24 cellular contexts compared by ENCODE assay signal in genomic region chr13:103029798-103030197, GRCh38. TPM values are rescaled to one million over a fixed set of nuclear protein-coding genes. Genes with fewer than 3 reads are reported as not detected.
A peak's percentile ranks its signal among the peaks of the same experiment; 100 is the strongest.
DNase-seq lines count a peak whose midpoint lies in the region; ATAC-seq, FAIRE-seq and TF ChIP-seq lines count a peak whose summit lies in the region.
"Had no signal": no experiment of that assay in that cellular context is flagged by ENCODE, and none has a peak within 500 bp of the region (broad histone marks: within the 10 kb centered on the region; RNA-seq: fewer than 3 reads in every experiment).

No MANE protein-coding gene starts in this region.

- H3K36me3 Mint-ChIP-seq in neural progenitor cell = no peaks in the 10 kb centered on the region
- H3K36me3 Mint-ChIP-seq: CD4-positive, CD25-positive, alpha-beta regulatory T cell; IgD-negative memory B cell had no signal

- H3K4me3 ChIP-seq in right cardiac atrium (ENCODE audit: low read length) = no peak overlapping the region
- no peak overlapping the region for H3K4me3 ChIP-seq in GM12878
- H3K4me3 ChIP-seq in neural progenitor cell = no peak overlapping the region

- no peaks in the 10 kb centered on the region for H3F3A ChIP-seq in neural progenitor cell (ENCODE audit: low read depth)

- CTCF ChIA-PET in GM12878 (lab: Yijun Ruan, JAX) = interaction anchor here (0.6 kb wide), 1 partner anchor 74 kb away, joined by 3 read pairs; no protein-coding TSS in a partner anchor

- no peak for TF ChIP-seq EP300 in GM12878 (IDR thresholded peaks at IDR 0.05; ENCODE audit: borderline replicate concordance in 1 of 2, control insufficient read depth in 1 of 2, low read depth in 2 of 2, low read length in 2 of 2)

- ATAC-seq in right cardiac atrium (peak; percentile 23 to 26), left ventricle myocardium superior (no peak), GM12878 (no peak), sciatic nerve (peak; percentile 42)
- ATAC-seq: HCT116, PC-3, SK-N-SH treated with all-trans-retinoic acid at 6 μM for 48 hours had no signal

- DNase-seq in right cardiac atrium (no peak), left ventricle myocardium superior (no peak), GM12878 (ENCODE audit: low read depth, low spot score) (no peak), sciatic nerve (ENCODE audit: low spot score) (no peak), foreskin melanocyte (no peak), neural progenitor cell (ENCODE audit: low spot score) (no peak), HK-2 (ENCODE audit: unreplicated experiment) (no peak)
- no peak for DNase-seq in activated T-cell treated with anti-CD3 and anti-CD28 coated beads, Interleukin-2, amount 50 U/mL, for 48 hours
- DNase-seq: BE2C; CD4-positive, CD25-positive, alpha-beta regulatory T cell; DMS153; DND-41; MM.1S; NCI-H2029; NCI-H526 treated with DMSO at 0.1 percent for 48 hours; PC-3 had no signal

- POLR2A ChIA-PET in GM12878 (lab: Charles Lee) = interaction anchor here (1.1 kb wide), 1 partner anchor 105 kb away, joined by 4 read pairs; no protein-coding TSS in a partner anchor

- no peaks in the 10 kb centered on the region for H3K4me1 Mint-ChIP-seq in neural progenitor cell
- H3K4me1 Mint-ChIP-seq: CD4-positive, CD25-positive, alpha-beta regulatory T cell had no signal

- H3K27ac Mint-ChIP-seq in neural progenitor cell = no peak overlapping the region
- H3K27ac Mint-ChIP-seq: CD4-positive, CD25-positive, alpha-beta regulatory T cell; IgD-negative memory B cell had no signal

- H4K20me1 ChIP-seq in GM12878 (ENCODE audit: control insufficient read depth, insufficient read depth) (no peaks in the 10 kb centered on the region), neural progenitor cell (ENCODE audit: low read depth) (no peaks in the 10 kb centered on the region)

- no peak overlapping the region for H3K9ac ChIP-seq in GM12878 (ENCODE audit: control insufficient read depth, insufficient read depth, low read length)
- H3K9ac ChIP-seq in neural progenitor cell = no peak overlapping the region
- H3K9ac ChIP-seq: KMS-11 had no signal

- H3K36me3 ChIP-seq in GM12878 (ENCODE audit: control insufficient read depth in 2 of 2, insufficient read depth in 2 of 2, low read length in 1 of 2) = no peaks in the 10 kb centered on the region
- no peaks in the 10 kb centered on the region for H3K36me3 ChIP-seq in neural progenitor cell
- H3K36me3 ChIP-seq: BE2C had no signal

- H3K27ac ChIP-seq in right cardiac atrium (ENCODE audit: low read length) (no peak overlapping the region), GM12878 (ENCODE audit: control insufficient read depth, insufficient read depth) (peak overlapping the region; percentile 79), neural progenitor cell (no peak overlapping the region)
- H3K27ac ChIP-seq: 22Rv1, HL-60, KMS-11 had no signal

- TF ChIP-seq RAD21 in GM12878 (IDR thresholded peaks at IDR 0.05; ENCODE audit: insufficient read depth, low read depth, low read length) = no peak

- H3K27me3 ChIP-seq in right cardiac atrium (ENCODE audit: control insufficient read depth, insufficient read depth) (no peaks in the 10 kb centered on the region), GM12878 (replicated peaks in 1 of 2; ENCODE audit: control insufficient read depth in 2 of 2, insufficient read depth in 2 of 2, low read length in 1 of 2) (no peaks in the 10 kb centered on the region), neural progenitor cell (no peaks in the 10 kb centered on the region)
- H3K27me3 ChIP-seq: BE2C had no signal

- H3K4me2 ChIP-seq in GM12878 (ENCODE audit: control insufficient read depth, insufficient read depth) (no peak overlapping the region), neural progenitor cell (no peak overlapping the region)
- H3K4me2 ChIP-seq: KMS-11 had no signal

- intact Hi-C loops in right cardiac atrium (cut with DNase I) = no loop called here
- intact Hi-C loops in left ventricle myocardium superior (cut with micrococcal nuclease) = no loop called here
- intact Hi-C loops in GM12878 (cut with micrococcal nuclease; ENCODE audit: unreplicated experiment) = loop anchor here (5.0 kb wide), 1 partner anchor 57 kb away; no protein-coding TSS in a partner anchor
- intact Hi-C loops in sciatic nerve (cut with DNase I) = no loop called here

- H3K9me3 Mint-ChIP-seq in neural progenitor cell = peaks cover 14% of the 10 kb centered on the region

- 82% methylated on average over 2 of the region's 2 CpGs for WGBS in right cardiac atrium
- WGBS in GM12878 (ENCODE audit: insufficient coverage, insufficient replicate concordance, low lambda C conversion rate, missing lambda C conversion rate) = 50% methylated on average over 2 of the region's 2 CpGs

- H3K9me3 ChIP-seq in right cardiac atrium (ENCODE audit: control insufficient read depth, low read length) (no peaks in the 10 kb centered on the region), GM12878 (replicated peaks; ENCODE audit: control insufficient read depth, insufficient read depth, low read length) (peaks cover 11% of the 10 kb centered on the region; the same call in 2 of the 3 replicates), neural progenitor cell (ENCODE audit: low read depth) (no peaks in the 10 kb centered on the region)
- H3K9me3 ChIP-seq: BE2C had no signal

- H2AFZ ChIP-seq in GM12878 (ENCODE audit: control insufficient read depth, low read depth, low read length) = no peak overlapping the region; the same call in 1 of the 2 replicates
- no peak overlapping the region for H2AFZ ChIP-seq in neural progenitor cell (replicated peaks)

- H3K79me2 ChIP-seq in GM12878 (ENCODE audit: control insufficient read depth, insufficient read depth, low read length) = no peaks in the 10 kb centered on the region
- H3K79me2 ChIP-seq in neural progenitor cell (ENCODE audit: low read depth) = no peaks in the 10 kb centered on the region

- SMC1A ChIA-PET in GM12878 (lab: Charles Lee; ENCODE audit: uncharacterized antibody, unreplicated experiment) = interaction anchor here (1.0 to 1.9 kb wide), 4 partner anchors 9 to 60 kb away, joined by 3 to 8 read pairs (median 4); no protein-coding TSS in a partner anchor

- no peak overlapping the region for H3K4me3 Mint-ChIP-seq in neural progenitor cell
- H3K4me3 Mint-ChIP-seq: CD4-positive, CD25-positive, alpha-beta regulatory T cell had no signal

- H3K4me1 ChIP-seq in right cardiac atrium (ENCODE audit: control insufficient read depth, insufficient read depth, low read length) = no peaks in the 10 kb centered on the region
- peaks cover 38% of the 10 kb centered on the region for H3K4me1 ChIP-seq in GM12878 (ENCODE audit: control insufficient read depth, insufficient read depth, low read length)
- no peaks in the 10 kb centered on the region for H3K4me1 ChIP-seq in neural progenitor cell
- H3K4me1 ChIP-seq: BE2C had no signal

- RAD21 ChIA-PET in GM12878 (lab: Charles Lee; ENCODE audit: unreplicated experiment) = interaction anchor here (1.5 to 1.6 kb wide), 2 partner anchors 23 to 110 kb away, joined by 4 to 7 read pairs; no protein-coding TSS in a partner anchor

- no peaks in the 10 kb centered on the region for H3K27me3 Mint-ChIP-seq in neural progenitor cell (ENCODE audit: insufficient read depth, low read depth)
- H3K27me3 Mint-ChIP-seq: CD4-positive, CD25-positive, alpha-beta regulatory T cell; IgD-negative memory B cell had no signal

- FAIRE-seq in GM12878 (lab: Jason Lieb, UNC) = no peak

- BruUV-seq in GM12878 (replicated peaks; lab: Mats Ljungman, UMichigan) = no TSS peak

- TF ChIP-seq CTCF in GM12878 (IDR thresholded peaks at IDR 0.05 in 2 of 3, conservative IDR thresholded peaks at IDR 0.05 in 1 of 3; ENCODE audit: control insufficient read depth in 2 of 3, extremely low read depth in 1 of 3, insufficient read depth in 1 of 3, low read depth in 3 of 3, low read length in 3 of 3) (no peak), neural progenitor cell (IDR thresholded peaks at IDR 0.05) (no peak)

- in situ Hi-C loops in GM12878 (cut with MboI) = loop anchor here (5.0 kb wide), 1 partner anchor 103 kb away; no protein-coding TSS in a partner anchor

- no peak for TF ChIP-seq POLR2A in GM12878 (IDR thresholded peaks at IDR 0.05; ENCODE audit: low read depth, low read length)

RNA-seq across cellular contexts. Expression of gene SLC10A2, which starts 36.4 kb away (rescaled TPM):
- total RNA-seq in right cardiac atrium (not detected), left ventricle myocardium superior (not detected), GM12878 (2014; rRNA removed) (not detected in 2 replicates), GM12878 (2014; rRNA removed; fragmentation: Illumina TruSeq; extraction: Trizol) (not detected in 2 replicates), GM12878 (2021) (not detected in 2 replicates), sciatic nerve (not detected), neural progenitor cell (ENCODE audit: low replicate concordance) (not detected in 2 replicates)
- polyA plus RNA-seq in right cardiac atrium (not detected), GM12878 (2011; rRNA removed) (0.03 and 0.04 TPM in 2 replicates), GM12878 (2014; fragmentation: Illumina TruSeq; extraction: Trizol) (0.01 TPM in 1 of 2 replicates, not detected in the other), GM12878 (2014; fragmentation: Nextera tagmentation; extraction: Ambion mirVana) (under 1 TPM in 1 of 2 experiments, not detected in 1; 0.02 TPM), GM12878 (2014; rRNA removed) (not detected in 2 replicates), GM12878 (2016; fragmentation: Nextera tagmentation; extraction: Ambion mirVana) (not detected)
- total RNA-seq in GM12878 (2013; cell fraction: nucleolus; rRNA removed) = 0.15 TPM in 1 of 2 replicates, not detected in the other
- not detected for polyA plus RNA-seq in GM12878 (2011; ENCODE audit: low read depth)
- 0.02 TPM in 1 of 2 replicates, not detected in the other for polyA plus RNA-seq in GM12878 (2011; cell fraction: cytosol; rRNA removed)
- polyA plus RNA-seq in GM12878 (2011; cell fraction: nucleus; rRNA removed) = not detected in 2 replicates
- 0.07 and 0.11 TPM in 2 replicates for polyA plus RNA-seq in GM12878 (2012)
- polyA minus RNA-seq in GM12878 (2011; rRNA and poly(A)+ RNA removed) = not detected in 2 replicates
- polyA minus RNA-seq in GM12878 (2011; cell fraction: cytosol; rRNA and poly(A)+ RNA removed) = not detected in 2 replicates
- not detected in 2 replicates for polyA minus RNA-seq in GM12878 (2011; cell fraction: nucleus; rRNA and poly(A)+ RNA removed)
- total RNA-seq: CD4-positive, CD25-positive, alpha-beta regulatory T cell; H4; NCI-H460; PC-3 had no signal
- polyA plus RNA-seq: CD4-positive, CD25-positive, alpha-beta regulatory T cell; IgD-negative memory B cell had no signal

Comparison
In these comparisons a context has a peak if more than half of its experiments do, and no peak if none do; other contexts are left out.
1. ATAC-seq: peak in right cardiac atrium (2 of 2) and sciatic nerve (single experiment); none in left ventricle myocardium superior (single experiment) and GM12878 (single experiment).